ENCODE assay signal across 1 cellular context in genomic region chr1:83860506-83861221, GRCh38.
TF ChIP-seq lines count a peak whose summit lies in the region.

No MANE protein-coding gene starts in this region.

TF ChIP-seq in WTC11, 78 proteins besides CTCF, POLR2A, EP300 and RAD21 (continued from another document):
- TF ChIP-seq FOXP4 (CRISPR knock-in tag; IDR thresholded peaks at IDR 0.05) (peak; percentile 57; the same call in 1 of the 2 replicates), TP53 (CRISPR knock-in tag; IDR thresholded peaks at IDR 0.05) (0 out of 2 replicates have a peak, but pooled peaks have one; percentile 24), ZNF232 (CRISPR knock-in tag; IDR thresholded peaks at IDR 0.05) (no peak), NFE2L1 (CRISPR knock-in tag; IDR thresholded peaks at IDR 0.05) (no peak), MAX (CRISPR knock-in tag; IDR thresholded peaks at IDR 0.05) (peak; percentile 96), ARID4B (CRISPR knock-in tag; IDR thresholded peaks at IDR 0.05; ENCODE audit: borderline replicate concordance) (peak; percentile 57; the same call in 1 of the 2 replicates), E2F1 (CRISPR knock-in tag; IDR thresholded peaks at IDR 0.05) (0 out of 2 replicates have a peak, but pooled peaks have one; percentile 19), ZMAT4 (CRISPR knock-in tag; IDR thresholded peaks at IDR 0.05) (no peak), TEAD1 (CRISPR knock-in tag; IDR thresholded peaks at IDR 0.05) (0 out of 2 replicates have a peak, but pooled peaks have one; percentile 66), ATF2 (CRISPR knock-in tag; IDR thresholded peaks at IDR 0.05; ENCODE audit: borderline replicate concordance, low read depth) (no peak), E2F5 (CRISPR knock-in tag; IDR thresholded peaks at IDR 0.05) (peak; percentile 56; the same call in 1 of the 2 replicates), ATF1 (CRISPR knock-in tag; IDR thresholded peaks at IDR 0.05) (peak; percentile 52; the same call in 1 of the 2 replicates), USF2 (CRISPR knock-in tag; IDR thresholded peaks at IDR 0.05) (peak; percentile 52; the same call in 1 of the 2 replicates), NFYB (CRISPR knock-in tag; conservative IDR thresholded peaks at IDR 0.05; ENCODE audit: low read depth) (no peak), ETV6 (CRISPR knock-in tag; IDR thresholded peaks at IDR 0.05) (no peak)
